Comparison of ENCODE assay signal across 16 cellular contexts in genomic region chr1:70891444-70891843, GRCh38.
"Had no signal": no experiment of that assay in that cellular context is flagged by ENCODE, and none has a peak within 500 bp of the region (broad histone marks: within the 10 kb centered on the region; RNA-seq: fewer than 3 reads in every experiment).

No MANE protein-coding gene starts in this region.

- H3K36me3 Mint-ChIP-seq: activated naive CD4-positive, alpha-beta T cell treated with anti-CD3 and anti-CD28 coated beads, Interleukin-2, amount 10 ng/mL, durations not matched to agents 7 days and 5 days; naive thymus-derived CD4-positive, alpha-beta T cell; stimulated activated naive B cell treated with anti-CD40 and anti-IgM and Interleukin-4, amounts not matched to agents 10 μg/mL and 1 μg/mL and 100 μg/mL, for 72 hours had no signal

- H3K27ac Mint-ChIP-seq: activated naive CD4-positive, alpha-beta T cell treated with anti-CD3 and anti-CD28 coated beads, Interleukin-2, amount 10 ng/mL, durations not matched to agents 7 days and 5 days; activated T-helper 2 cell treated with anti-CD3 and anti-CD28 coated beads, Interferon-gamma antibody, Interleukin-2, Interleukin-4, amounts not matched to agents 10 μg/mL and 5 μg/mL and 100 μg/mL, durations not matched to agents 14 hours and 24 hours and 36 hours; naive thymus-derived CD4-positive, alpha-beta T cell; stimulated activated naive B cell treated with anti-CD40 and anti-IgM and Interleukin-4, amounts not matched to agents 10 μg/mL and 1 μg/mL and 100 μg/mL, for 72 hours had no signal

- H3K4me3 Mint-ChIP-seq: activated naive CD4-positive, alpha-beta T cell treated with anti-CD3 and anti-CD28 coated beads, Interleukin-2, amount 10 ng/mL, durations not matched to agents 7 days and 5 days; naive thymus-derived CD4-positive, alpha-beta T cell; stimulated activated naive B cell treated with anti-CD40 and anti-IgM and Interleukin-4, amounts not matched to agents 10 μg/mL and 1 μg/mL and 100 μg/mL, for 72 hours had no signal

- DNase-seq: activated CD4-positive, alpha-beta T cell treated with anti-CD3 and anti-CD28 coated beads, Interleukin-2, amount 50 U/mL, for 1 hour; activated CD4-positive, CD25-positive, alpha-beta regulatory T cell; activated naive CD4-positive, alpha-beta T cell treated with anti-CD3 and anti-CD28 coated beads, Interleukin-2, amount 10 ng/mL, durations not matched to agents 7 days and 5 days; adrenal gland; colonic mucosa; effector CD4-positive, alpha-beta T cell; kidney; midbrain; naive thymus-derived CD4-positive, alpha-beta T cell; nucleus accumbens; right lobe of liver; stimulated activated CD4-positive, alpha-beta T cell treated with anti-CD3 and anti-CD28 coated beads, Interleukin-2, amount 100 ng/mL, for 24 hours; stimulated activated naive B cell treated with anti-CD40 and anti-IgM and Interleukin-4, amounts not matched to agents 10 μg/mL and 1 μg/mL and 100 μg/mL, for 72 hours; T-helper 1 cell; transverse colon had no signal

- H3K9me3 Mint-ChIP-seq: activated naive CD4-positive, alpha-beta T cell treated with anti-CD3 and anti-CD28 coated beads, Interleukin-2, amount 10 ng/mL, durations not matched to agents 7 days and 5 days; activated T-helper 2 cell treated with anti-CD3 and anti-CD28 coated beads, Interferon-gamma antibody, Interleukin-2, Interleukin-4, amounts not matched to agents 10 μg/mL and 5 μg/mL and 100 μg/mL, durations not matched to agents 14 hours and 24 hours and 36 hours; stimulated activated naive B cell treated with anti-CD40 and anti-IgM and Interleukin-4, amounts not matched to agents 10 μg/mL and 1 μg/mL and 100 μg/mL, for 72 hours had no signal

- H3K27me3 Mint-ChIP-seq: activated naive CD4-positive, alpha-beta T cell treated with anti-CD3 and anti-CD28 coated beads, Interleukin-2, amount 10 ng/mL, durations not matched to agents 7 days and 5 days had no signal

- FAIRE-seq: kidney had no signal

- H3K4me1 Mint-ChIP-seq: activated naive CD4-positive, alpha-beta T cell treated with anti-CD3 and anti-CD28 coated beads, Interleukin-2, amount 10 ng/mL, durations not matched to agents 7 days and 5 days; stimulated activated naive B cell treated with anti-CD40 and anti-IgM and Interleukin-4, amounts not matched to agents 10 μg/mL and 1 μg/mL and 100 μg/mL, for 72 hours had no signal
